In the genomic region with DNA sequence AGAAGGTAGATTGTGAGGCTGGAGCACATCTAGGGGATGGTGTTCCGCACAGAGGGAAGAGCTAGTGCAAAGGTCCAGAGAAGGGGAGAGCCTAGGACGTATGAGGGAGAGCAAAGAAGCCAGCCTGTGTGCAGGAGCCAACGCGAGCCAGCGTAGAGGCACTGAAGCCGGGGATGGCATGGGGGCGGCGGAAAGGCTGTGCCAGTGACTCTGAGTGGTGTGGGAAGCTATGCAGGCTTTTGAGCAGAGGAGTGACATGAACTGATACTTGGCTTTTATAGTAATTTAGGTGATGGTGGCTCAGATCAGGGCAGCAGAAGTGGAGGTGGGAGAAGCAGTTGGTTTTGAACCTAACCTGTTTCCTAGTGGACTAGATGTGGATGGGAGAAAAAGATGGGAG, we compare ENCODE assay signal across 20 cellular contexts.
A peak's percentile ranks its signal among the peaks of the same experiment; 100 is the strongest.
DNase-seq lines count a peak whose midpoint lies in the region; ATAC-seq and TF ChIP-seq lines count a peak whose summit lies in the region.
"Had no signal": no experiment of that assay in that cellular context is flagged by ENCODE, and none has a peak within 500 bp of the region (broad histone marks: within the 10 kb centered on the region; RNA-seq: fewer than 3 reads in every experiment).

No MANE protein-coding gene starts in this region.

- POLR2A ChIA-PET in activated CD8-positive, alpha-beta T cell treated with anti-CD3 and anti-CD28 coated beads for 36 hours (lab: Charles Lee) = interaction anchor here (1.0 kb wide), 1 partner anchor 38 kb away, joined by 3 read pairs; no protein-coding TSS in a partner anchor
- POLR2A ChIA-PET in activated CD8-positive, alpha-beta T cell treated with anti-CD3 and anti-CD28 coated beads, Interleukin-2, amount 10 ng/mL, durations not matched to agents 7 days and 5 days (lab: Charles Lee) = interaction anchor here (0.6 kb wide), 1 partner anchor 476 kb away, joined by 3 read pairs; no protein-coding TSS in a partner anchor
- POLR2A ChIA-PET in activated CD4-positive, alpha-beta memory T cell treated with anti-CD3 and anti-CD28 coated beads, Interleukin-2, amount 10 ng/mL, durations not matched to agents 7 days and 5 days (lab: Charles Lee) = interaction anchor here (10.3 kb wide), 1 partner anchor 39 kb away, joined by 103 read pairs; no protein-coding TSS in a partner anchor

- H3K27me3 Mint-ChIP-seq in activated CD8-positive, alpha-beta T cell treated with anti-CD3 and anti-CD28 coated beads for 36 hours = no peaks in the 10 kb centered on the region
- peaks cover 2% of the 10 kb centered on the region for H3K27me3 Mint-ChIP-seq in activated CD8-positive, alpha-beta T cell treated with anti-CD3 and anti-CD28 coated beads, Interleukin-2, amount 10 ng/mL, durations not matched to agents 7 days and 5 days (ENCODE audit: low read depth)
- peaks cover 9% of the 10 kb centered on the region for H3K27me3 Mint-ChIP-seq in activated CD4-positive, alpha-beta memory T cell treated with anti-CD3 and anti-CD28 coated beads, Interleukin-2, amount 10 ng/mL, durations not matched to agents 7 days and 5 days
- H3K27me3 Mint-ChIP-seq: stimulated activated naive CD8-positive, alpha-beta T cell treated with anti-CD3 and anti-CD28 coated beads, Interleukin-15, Interleukin-2, amounts not matched to agents 100 ng/mL and 50 ng/mL, for 24 hours had no signal

- H3K36me3 ChIP-seq in upper lobe of left lung (no peaks in the 10 kb centered on the region), lower lobe of right lung (no peaks in the 10 kb centered on the region)

- no peak for TF ChIP-seq EP300 in upper lobe of left lung (IDR thresholded peaks at IDR 0.05)

- no peak for ATAC-seq in activated CD8-positive, alpha-beta T cell treated with anti-CD3 and anti-CD28 coated beads for 36 hours
- ATAC-seq in activated CD8-positive, alpha-beta T cell treated with anti-CD3 and anti-CD28 coated beads, Interleukin-2, amount 10 ng/mL, durations not matched to agents 7 days and 5 days = no peak
- ATAC-seq in foreskin keratinocyte = no peak
- ATAC-seq in upper lobe of left lung (ENCODE audit: low FRiP score in 2 of 2) = no peak
- ATAC-seq in lower lobe of right lung = no peak

- no peaks in the 10 kb centered on the region for H3K9me3 ChIP-seq in upper lobe of left lung
- no peaks in the 10 kb centered on the region for H3K9me3 ChIP-seq in lower lobe of right lung

- TF ChIP-seq POLR2A in upper lobe of left lung (IDR thresholded peaks at IDR 0.05) = no peak

- H3K27me3 ChIP-seq in foreskin keratinocyte (no peaks in the 10 kb centered on the region), upper lobe of left lung (no peaks in the 10 kb centered on the region), lower lobe of right lung (ENCODE audit: low read depth) (no peaks in the 10 kb centered on the region)

- H3K9me3 Mint-ChIP-seq in activated CD8-positive, alpha-beta T cell treated with anti-CD3 and anti-CD28 coated beads for 36 hours = no peaks in the 10 kb centered on the region
- H3K9me3 Mint-ChIP-seq in activated CD8-positive, alpha-beta T cell treated with anti-CD3 and anti-CD28 coated beads, Interleukin-2, amount 10 ng/mL, durations not matched to agents 7 days and 5 days (ENCODE audit: insufficient read depth) = no peaks in the 10 kb centered on the region
- H3K9me3 Mint-ChIP-seq in activated CD4-positive, alpha-beta memory T cell treated with anti-CD3 and anti-CD28 coated beads, Interleukin-2, amount 10 ng/mL, durations not matched to agents 7 days and 5 days = no peaks in the 10 kb centered on the region
- H3K9me3 Mint-ChIP-seq: brain; stimulated activated naive CD8-positive, alpha-beta T cell treated with anti-CD3 and anti-CD28 coated beads, Interleukin-15, Interleukin-2, amounts not matched to agents 100 ng/mL and 50 ng/mL, for 24 hours had no signal

- H3K4me3 Mint-ChIP-seq in activated CD8-positive, alpha-beta T cell treated with anti-CD3 and anti-CD28 coated beads for 36 hours = no peak overlapping the region
- H3K4me3 Mint-ChIP-seq in activated CD8-positive, alpha-beta T cell treated with anti-CD3 and anti-CD28 coated beads, Interleukin-2, amount 10 ng/mL, durations not matched to agents 7 days and 5 days = no peak overlapping the region
- no peak overlapping the region for H3K4me3 Mint-ChIP-seq in activated CD4-positive, alpha-beta memory T cell treated with anti-CD3 and anti-CD28 coated beads, Interleukin-2, amount 10 ng/mL, durations not matched to agents 7 days and 5 days
- H3K4me3 Mint-ChIP-seq: brain; stimulated activated naive CD8-positive, alpha-beta T cell treated with anti-CD3 and anti-CD28 coated beads, Interleukin-15, Interleukin-2, amounts not matched to agents 100 ng/mL and 50 ng/mL, for 24 hours had no signal

- 92 to 97% methylated on average over 8 of the region's 8 CpGs for WGBS in upper lobe of left lung, 2 donors

- no peak for DNase-seq in activated CD8-positive, alpha-beta T cell treated with anti-CD3 and anti-CD28 coated beads for 36 hours
- no peak for DNase-seq in activated CD8-positive, alpha-beta T cell treated with anti-CD3 and anti-CD28 coated beads, Interleukin-2, amount 10 ng/mL, durations not matched to agents 7 days and 5 days
- DNase-seq in activated CD4-positive, alpha-beta memory T cell treated with anti-CD3 and anti-CD28 coated beads, Interleukin-2, amount 10 ng/mL, durations not matched to agents 7 days and 5 days = no peak
- DNase-seq in foreskin keratinocyte (no peak), amygdala (lab: John Stamatoyannopoulos, UW) (no peak), upper lobe of left lung (no peak), lower lobe of right lung (no peak)
- DNase-seq in stimulated activated CD8-positive, alpha-beta memory T cell treated with anti-CD3 and anti-CD28 coated beads, Interleukin-4, amount 100 ng/mL, for 48 hours = peak; percentile 55
- DNase-seq: activated effector memory CD4-positive, alpha-beta T cell treated with anti-CD3 and anti-CD28 coated beads, Interleukin-2, amount 50 U/mL, for 16 hours; cortex of kidney; HCEC 1CT; KG1; NCI-H2029 treated with DMSO at 0.1 percent for 48 hours; NCI-H510A treated with DMSO at 0.1 percent for 48 hours; SIG-M5; T-helper 9 cell had no signal

- no peak for TF ChIP-seq CTCF in activated CD8-positive, alpha-beta T cell treated with anti-CD3 and anti-CD28 coated beads for 36 hours (IDR thresholded peaks at IDR 0.05)
- no peak for TF ChIP-seq CTCF in foreskin keratinocyte (conservative IDR thresholded peaks at IDR 0.05)
- no peak for TF ChIP-seq CTCF in upper lobe of left lung (IDR thresholded peaks at IDR 0.05)
- TF ChIP-seq CTCF in lower lobe of right lung (IDR thresholded peaks at IDR 0.05) = no peak

- CTCF ChIA-PET in activated CD8-positive, alpha-beta T cell treated with anti-CD3 and anti-CD28 coated beads for 36 hours (lab: Charles Lee) = no interaction called here
- CTCF ChIA-PET in activated CD8-positive, alpha-beta T cell treated with anti-CD3 and anti-CD28 coated beads, Interleukin-2, amount 10 ng/mL, durations not matched to agents 7 days and 5 days (lab: Charles Lee) = interaction anchor here (1.0 to 1.8 kb wide), 2 partner anchors 12 to 67 kb away, joined by 3 to 8 read pairs; no protein-coding TSS in a partner anchor
- CTCF ChIA-PET in activated CD4-positive, alpha-beta memory T cell treated with anti-CD3 and anti-CD28 coated beads, Interleukin-2, amount 10 ng/mL, durations not matched to agents 7 days and 5 days (lab: Charles Lee) = interaction anchor here (1.1 kb wide), 1 partner anchor 66 kb away, joined by 3 read pairs; no protein-coding TSS in a partner anchor

- H3K27ac ChIP-seq in foreskin keratinocyte (peak overlapping the region; percentile 93), upper lobe of left lung (no peak overlapping the region), lower lobe of right lung (no peak overlapping the region)
- H3K27ac ChIP-seq: parathyroid adenoma had no signal

- intact Hi-C loops in activated CD8-positive, alpha-beta T cell treated with anti-CD3 and anti-CD28 coated beads for 36 hours (cut with micrococcal nuclease) = no loop called here
- intact Hi-C loops in lower lobe of right lung (cut with DNase I) = no loop called here

- peaks cover 2% of the 10 kb centered on the region for H3K36me3 Mint-ChIP-seq in activated CD8-positive, alpha-beta T cell treated with anti-CD3 and anti-CD28 coated beads for 36 hours (ENCODE audit: low read depth)
- H3K36me3 Mint-ChIP-seq in activated CD8-positive, alpha-beta T cell treated with anti-CD3 and anti-CD28 coated beads, Interleukin-2, amount 10 ng/mL, durations not matched to agents 7 days and 5 days (ENCODE audit: low read depth) = peaks cover 3% of the 10 kb centered on the region
- H3K36me3 Mint-ChIP-seq in activated CD4-positive, alpha-beta memory T cell treated with anti-CD3 and anti-CD28 coated beads, Interleukin-2, amount 10 ng/mL, durations not matched to agents 7 days and 5 days (ENCODE audit: low read depth) = peaks cover 20% of the 10 kb centered on the region

- H3K4me1 ChIP-seq in foreskin keratinocyte = peaks cover 28% of the 10 kb centered on the region
- H3K4me1 ChIP-seq in upper lobe of left lung = peaks cover 0 to 8% (median 3%) of the 10 kb centered on the region in 4 donors
- peaks cover 6% of the 10 kb centered on the region for H3K4me1 ChIP-seq in lower lobe of right lung
- H3K4me1 ChIP-seq: parathyroid adenoma had no signal

- peak overlapping the region; percentile 84 for H3K27ac Mint-ChIP-seq in activated CD8-positive, alpha-beta T cell treated with anti-CD3 and anti-CD28 coated beads for 36 hours
- H3K27ac Mint-ChIP-seq in activated CD8-positive, alpha-beta T cell treated with anti-CD3 and anti-CD28 coated beads, Interleukin-2, amount 10 ng/mL, durations not matched to agents 7 days and 5 days = no peak overlapping the region
- H3K27ac Mint-ChIP-seq in activated CD4-positive, alpha-beta memory T cell treated with anti-CD3 and anti-CD28 coated beads, Interleukin-2, amount 10 ng/mL, durations not matched to agents 7 days and 5 days = peak overlapping the region; percentile 94
- H3K27ac Mint-ChIP-seq: brain had no signal

- H3K4me3 ChIP-seq in upper lobe of left lung = no peak overlapping the region
- no peak overlapping the region for H3K4me3 ChIP-seq in lower lobe of right lung
- H3K4me3 ChIP-seq: skin epidermis had no signal

- H3K4me1 Mint-ChIP-seq in activated CD8-positive, alpha-beta T cell treated with anti-CD3 and anti-CD28 coated beads for 36 hours (ENCODE audit: low read depth) = peaks cover 54% of the 10 kb centered on the region
- H3K4me1 Mint-ChIP-seq in activated CD8-positive, alpha-beta T cell treated with anti-CD3 and anti-CD28 coated beads, Interleukin-2, amount 10 ng/mL, durations not matched to agents 7 days and 5 days (ENCODE audit: low read depth) = peaks cover 52% of the 10 kb centered on the region
- H3K4me1 Mint-ChIP-seq in activated CD4-positive, alpha-beta memory T cell treated with anti-CD3 and anti-CD28 coated beads, Interleukin-2, amount 10 ng/mL, durations not matched to agents 7 days and 5 days = peaks cover 68% of the 10 kb centered on the region
